ENCODE assay signal across 19 cellular contexts in genomic region chr18:33135951-33136660, GRCh38.
DNase-seq lines count a peak whose midpoint lies in the region; ATAC-seq, FAIRE-seq and TF ChIP-seq lines count a peak whose summit lies in the region.
"Had no signal": no experiment of that assay in that cellular context is flagged by ENCODE, and none has a peak within 500 bp of the region (broad histone marks: within the 10 kb centered on the region; RNA-seq: fewer than 3 reads in every experiment).

No MANE protein-coding gene starts in this region.

- H3K4ac ChIP-seq in H1 (replicated peaks; ENCODE audit: insufficient read length, low read depth, low read length) (no peak overlapping the region), mesenchymal stem cell (ENCODE audit: low read depth in 1 of 2, low read length in 2 of 2) (peak overlapping the region in 1 of 2 experiments; percentile 11)

- H3K14ac ChIP-seq in H1 (ENCODE audit: insufficient read length) = no peak overlapping the region
- H3K14ac ChIP-seq in mesenchymal stem cell (ENCODE audit: low read length in 2 of 2) = no peak overlapping the region

- H2BK15ac ChIP-seq in H1 (ENCODE audit: low read length) (no peak overlapping the region), mesenchymal stem cell (ENCODE audit: low read depth, poor library complexity, severe bottlenecking) (no peak overlapping the region)

- H4K5ac ChIP-seq in H1 (ENCODE audit: insufficient read length, low read depth, low read length) = no peak overlapping the region

- 87% methylated on average over 2 of the region's 2 CpGs; no CpG with 5 or more reads in 1 of the 2 experiments for WGBS in H1 (ENCODE audit: extremely low coverage in 1 of 2, insufficient coverage in 1 of 2, insufficient read length in 1 of 2, insufficient replicate concordance in 2 of 2, low coverage in 1 of 2, low lambda C conversion rate in 2 of 2, missing lambda C conversion rate in 1 of 2), 2 experiments
- WGBS in mesenchymal stem cell = 56% methylated on average over 1 of the region's 2 CpGs

- POLR2A ChIA-PET in H1 (lab: Charles Lee; ENCODE audit: partially characterized antibody) = no interaction called here

- no peak overlapping the region for H3K56ac ChIP-seq in H1 (replicated peaks; ENCODE audit: insufficient read length, low read depth, low read length)

- no peak for ATAC-seq in GM19463 (IDR thresholded peaks at IDR 0.05; ENCODE audit: unreplicated experiment)
- no peak for ATAC-seq in GM18505 (IDR thresholded peaks at IDR 0.05; ENCODE audit: unreplicated experiment)
- no peak for ATAC-seq in HG03045 (IDR thresholded peaks at IDR 0.05; ENCODE audit: unreplicated experiment)
- ATAC-seq: PC-3 had no signal

- H4K20me1 ChIP-seq in OCI-LY3 (ENCODE audit: insufficient read depth, low read length) (no peaks in the 10 kb centered on the region), H1 (replicated peaks in 1 of 2; ENCODE audit: control insufficient read depth in 1 of 2, insufficient read depth in 2 of 2, low read length in 2 of 2) (no peaks in the 10 kb centered on the region)

- TF ChIP-seq CTCF in OCI-LY3 (IDR thresholded peaks at IDR 0.05; ENCODE audit: low read depth, low read length) = no peak
- no peak for TF ChIP-seq CTCF in H1 (IDR thresholded peaks at IDR 0.05; ENCODE audit: control extremely low read depth in 1 of 3, insufficient read depth in 1 of 3, low read depth in 1 of 3, low read length in 3 of 3)

- DNase-seq in H1 (ENCODE audit: low read depth in 1 of 2, low spot score in 2 of 2) = no peak
- peak; percentile 24 for DNase-seq in mesenchymal stem cell
- DNase-seq: ACHN; CD4-positive, CD25-positive, alpha-beta regulatory T cell; DMS79; HFFc6; NCI-H1048; NCI-H1694; NCI-H345; NCI-H526; PC-3 had no signal

- H2BK20ac ChIP-seq in H1 (ENCODE audit: low read length) = no peak overlapping the region

- H4K91ac ChIP-seq in H1 (replicated peaks; ENCODE audit: insufficient read length, low read length) (no peak overlapping the region), mesenchymal stem cell (ENCODE audit: low read length) (no peak overlapping the region)

- H3K79me2 ChIP-seq in OCI-LY3 (ENCODE audit: low read length) (no peaks in the 10 kb centered on the region), H1 (ENCODE audit: control insufficient read depth in 1 of 2, insufficient read depth in 2 of 2, low read length in 2 of 2) (no peaks in the 10 kb centered on the region)

- H2AFZ ChIP-seq in OCI-LY3 (ENCODE audit: low read depth, low read length) (peak overlapping the region; percentile 49; the same call in 1 of the 2 replicates), H1 (ENCODE audit: low read length) (0 out of 2 replicates have a peak overlapping the region, but pooled peaks have one; percentile 26), mesenchymal stem cell (ENCODE audit: low read depth, low read length) (no peak overlapping the region)

- H4K8ac ChIP-seq in H1 (ENCODE audit: extremely low read depth, insufficient read depth, low read length) (no peak overlapping the region), mesenchymal stem cell (ENCODE audit: low read length) (no peak overlapping the region)

- H2BK12ac ChIP-seq in H1 (ENCODE audit: low read depth, low read length) = no peak overlapping the region
- H2BK12ac ChIP-seq in mesenchymal stem cell (ENCODE audit: low read length in 2 of 2) = no peak overlapping the region

- no peaks in the 10 kb centered on the region for H3K9me3 ChIP-seq in OCI-LY3 (ENCODE audit: insufficient read depth, low read length)
- H3K9me3 ChIP-seq in H1 (ENCODE audit: insufficient read depth in 2 of 2, low read depth in 1 of 2, low read length in 1 of 2) = peaks cover 3 to 13% of the 10 kb centered on the region in 2 experiments; a peak in 2 of 4 replicates
- no peaks in the 10 kb centered on the region for H3K9me3 ChIP-seq in mesenchymal stem cell (ENCODE audit: control insufficient read depth, low read length)
- no peaks in the 10 kb centered on the region for H3K9me3 ChIP-seq in subcutaneous abdominal adipose tissue (ENCODE audit: control insufficient read depth in 5 of 5, low read length in 5 of 5)
- H3K9me3 ChIP-seq: SJSA1 had no signal

- H3K79me1 ChIP-seq in H1 (ENCODE audit: low read depth, low read length) (no peaks in the 10 kb centered on the region), mesenchymal stem cell (replicated peaks; ENCODE audit: low read length, poor library complexity, severe bottlenecking) (no peaks in the 10 kb centered on the region)

- no peak overlapping the region for H3K18ac ChIP-seq in H1 (ENCODE audit: extremely low read depth, low read length)
- H3K18ac ChIP-seq in mesenchymal stem cell (ENCODE audit: low read depth in 1 of 2, low read length in 2 of 2) = peak overlapping the region in 1 of 2 experiments; percentile 5

- CTCF ChIA-PET in H1 (lab: Charles Lee; ENCODE audit: partially characterized antibody) = no interaction called here

- FAIRE-seq in H1 (lab: Jason Lieb, UNC) = no peak
- FAIRE-seq: H54 had no signal

- H3K4me2 ChIP-seq in OCI-LY3 (ENCODE audit: low read length) = no peak overlapping the region
- H3K4me2 ChIP-seq in H1 (ENCODE audit: insufficient read depth in 1 of 2, low read depth in 2 of 2, low read length in 2 of 2) = no peak overlapping the region
- no peak overlapping the region for H3K4me2 ChIP-seq in mesenchymal stem cell (ENCODE audit: low read length, poor library complexity, severe bottlenecking)
- H3K4me2 ChIP-seq: KMS-11 had no signal

- TF ChIP-seq RAD21 in H1 (IDR thresholded peaks at IDR 0.05 in 1 of 2, conservative IDR thresholded peaks at IDR 0.05 in 1 of 2; ENCODE audit: low read depth in 2 of 2, low read length in 2 of 2) = no peak

- H3K23me2 ChIP-seq in H1 (ENCODE audit: low read depth, low read length) = no peaks in the 10 kb centered on the region

- H3K27me3 ChIP-seq in OCI-LY3 (ENCODE audit: low read depth, low read length) (no peaks in the 10 kb centered on the region), H1 (replicated peaks in 1 of 4; ENCODE audit: control insufficient read depth in 3 of 4, extremely low read depth in 1 of 4, insufficient read depth in 3 of 4, low read length in 3 of 4) (no peaks in the 10 kb centered on the region), mesenchymal stem cell (ENCODE audit: control insufficient read depth in 1 of 2, insufficient read depth in 1 of 2, low read length in 2 of 2) (no peaks in the 10 kb centered on the region), subcutaneous abdominal adipose tissue (ENCODE audit: control insufficient read depth in 5 of 5, insufficient read depth in 4 of 5, low read length in 5 of 5) (no peaks in the 10 kb centered on the region)
- H3K27me3 ChIP-seq: SJSA1 had no signal

- H3K4me1 ChIP-seq in OCI-LY3 (ENCODE audit: low read length) (no peaks in the 10 kb centered on the region), H1 (replicated peaks in 1 of 4; ENCODE audit: control insufficient read depth in 3 of 4, insufficient read depth in 4 of 4, low read length in 3 of 4) (no peaks in the 10 kb centered on the region), mesenchymal stem cell (ENCODE audit: control insufficient read depth, insufficient read depth, low read depth, low read length) (no peaks in the 10 kb centered on the region), subcutaneous abdominal adipose tissue (ENCODE audit: control insufficient read depth in 5 of 5, insufficient read depth in 5 of 5, low read length in 5 of 5) (peaks cover 0 to 8% (median 4%) of the 10 kb centered on the region in 5 donors)
- H3K4me1 ChIP-seq: SJSA1 had no signal

- no peak for TF ChIP-seq POLR2A in H1 (IDR thresholded peaks at IDR 0.05; ENCODE audit: control extremely low read depth in 1 of 2, low read depth in 2 of 2, low read length in 2 of 2)
- no peak for TF ChIP-seq POLR2A in GM18505 (IDR thresholded peaks at IDR 0.05; ENCODE audit: borderline replicate concordance, extremely low read depth, insufficient read depth, insufficient read length)

- H3K27ac ChIP-seq in OCI-LY3 (ENCODE audit: low read length) = no peak overlapping the region
- H3K27ac ChIP-seq in H1 (ENCODE audit: low read depth, low read length) = no peak overlapping the region
- H3K27ac ChIP-seq in mesenchymal stem cell (ENCODE audit: low read length, poor library complexity, severe bottlenecking) = no peak overlapping the region
- peak overlapping the region; percentile 55 for H3K27ac ChIP-seq in subcutaneous abdominal adipose tissue (ENCODE audit: low read depth, low read length)
- H3K27ac ChIP-seq: KMS-11, SJSA1 had no signal

- H2AK5ac ChIP-seq in H1 (ENCODE audit: low read depth, low read length) (no peak overlapping the region), mesenchymal stem cell (ENCODE audit: low read length, severe bottlenecking) (no peak overlapping the region)

- H3K9ac ChIP-seq in OCI-LY3 (ENCODE audit: low read length) (no peak overlapping the region), H1 (replicated peaks in 1 of 4; ENCODE audit: extremely low read depth in 1 of 4, low read depth in 3 of 4, low read length in 3 of 4) (no peak overlapping the region), mesenchymal stem cell (ENCODE audit: low read length) (no peak overlapping the region), subcutaneous abdominal adipose tissue (ENCODE audit: low read length in 5 of 5) (no peak overlapping the region)
- H3K9ac ChIP-seq: KMS-11 had no signal

- H3K36me3 ChIP-seq in OCI-LY3 (replicated peaks; ENCODE audit: low read depth, low read length) (no peaks in the 10 kb centered on the region), H1 (ENCODE audit: control insufficient read depth in 2 of 4, insufficient read depth in 4 of 4, low read length in 3 of 4) (no peaks in the 10 kb centered on the region), mesenchymal stem cell (ENCODE audit: control insufficient read depth in 1 of 2, insufficient read depth in 2 of 2, low read depth in 1 of 2, low read length in 2 of 2) (no peaks in the 10 kb centered on the region), subcutaneous abdominal adipose tissue (ENCODE audit: control insufficient read depth in 5 of 5, insufficient read depth in 5 of 5, low read length in 5 of 5) (no peaks in the 10 kb centered on the region)
- H3K36me3 ChIP-seq: SJSA1 had no signal

- H3K23ac ChIP-seq in H1 (ENCODE audit: insufficient read length) (no peak overlapping the region), mesenchymal stem cell (ENCODE audit: low read length in 2 of 2) (no peak overlapping the region)

- no peak for TF ChIP-seq EP300 in H1 (IDR thresholded peaks at IDR 0.05; ENCODE audit: borderline replicate concordance in 1 of 2, low read depth in 2 of 2, low read length in 2 of 2)

- H2BK5ac ChIP-seq in H1 (ENCODE audit: low read depth, low read length) = no peak overlapping the region
- no peak overlapping the region for H2BK5ac ChIP-seq in mesenchymal stem cell (ENCODE audit: low read depth, low read length, poor library complexity, severe bottlenecking)

- no peak overlapping the region for H3K4me3 ChIP-seq in OCI-LY3 (ENCODE audit: low read length)
- no peak overlapping the region for H3K4me3 ChIP-seq in H1 (ENCODE audit: extremely low read depth in 1 of 4, insufficient read depth in 2 of 4, low read depth in 3 of 4, low read length in 4 of 4)
- H3K4me3 ChIP-seq in mesenchymal stem cell (ENCODE audit: insufficient read depth in 1 of 2, low read depth in 1 of 2, low read length in 2 of 2) = no peak overlapping the region
- peak overlapping the region in 3 of 5 donors; percentile 35 to 55 (median 49) for H3K4me3 ChIP-seq in subcutaneous abdominal adipose tissue (ENCODE audit: low read depth in 1 of 5, low read length in 5 of 5)
- H3K4me3 ChIP-seq: SJSA1 had no signal

- H2BK120ac ChIP-seq in H1 (replicated peaks; ENCODE audit: low read depth, low read length) (no peak overlapping the region), mesenchymal stem cell (ENCODE audit: low read depth, low read length) (no peak overlapping the region)

Comparison
In these comparisons a context has a peak if more than half of its experiments do, and no peak if none do; other contexts are left out.
1. H3K4me3 ChIP-seq: peak in subcutaneous abdominal adipose tissue (3 of 5); none in OCI-LY3 (single experiment), H1 (0 of 4) and mesenchymal stem cell (0 of 2).